ENCODE assay signal across 1 cellular context in genomic region chr9:70409800-70410199, GRCh38.
TF ChIP-seq lines count a peak whose summit lies in the region.

No MANE protein-coding gene starts in this region.

TF ChIP-seq in IMR-90, 13 proteins besides CTCF, POLR2A, EP300 and RAD21:
- TF ChIP-seq RFX5 (IDR thresholded peaks at IDR 0.05; ENCODE audit: low read depth, low read length): no peak
- no peak for TF ChIP-seq CEBPB (IDR thresholded peaks at IDR 0.05; ENCODE audit: low read depth, low read length)
- TF ChIP-seq RCOR1 (IDR thresholded peaks at IDR 0.05; ENCODE audit: insufficient replicate concordance, low read length): no peak
- TF ChIP-seq FOS (IDR thresholded peaks at IDR 0.05; ENCODE audit: low read depth, low read length): no peak
- no peak for TF ChIP-seq BHLHE40 (IDR thresholded peaks at IDR 0.05; ENCODE audit: low read depth, low read length)
- TF ChIP-seq, protein P1, sequence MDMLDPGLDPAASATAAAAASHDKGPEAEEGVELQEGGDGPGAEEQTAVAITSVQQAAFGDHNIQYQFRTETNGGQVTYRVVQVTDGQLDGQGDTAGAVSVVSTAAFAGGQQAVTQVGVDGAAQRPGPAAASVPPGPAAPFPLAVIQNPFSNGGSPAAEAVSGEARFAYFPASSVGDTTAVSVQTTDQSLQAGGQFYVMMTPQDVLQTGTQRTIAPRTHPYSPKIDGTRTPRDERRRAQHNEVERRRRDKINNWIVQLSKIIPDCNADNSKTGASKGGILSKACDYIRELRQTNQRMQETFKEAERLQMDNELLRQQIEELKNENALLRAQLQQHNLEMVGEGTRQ (IDR thresholded peaks at IDR 0.05; ENCODE audit: low read depth, low read length): no peak
- TF ChIP-seq SMC3 (IDR thresholded peaks at IDR 0.05; ENCODE audit: low read depth, low read length): no peak
- TF ChIP-seq MXI1 (IDR thresholded peaks at IDR 0.05; ENCODE audit: borderline replicate concordance, low read depth, low read length): no peak
- TF ChIP-seq NFE2L2 (IDR thresholded peaks at IDR 0.05; ENCODE audit: low read depth, low read length): no peak
